1 cellular context compared by ENCODE assay signal in the genomic region with DNA sequence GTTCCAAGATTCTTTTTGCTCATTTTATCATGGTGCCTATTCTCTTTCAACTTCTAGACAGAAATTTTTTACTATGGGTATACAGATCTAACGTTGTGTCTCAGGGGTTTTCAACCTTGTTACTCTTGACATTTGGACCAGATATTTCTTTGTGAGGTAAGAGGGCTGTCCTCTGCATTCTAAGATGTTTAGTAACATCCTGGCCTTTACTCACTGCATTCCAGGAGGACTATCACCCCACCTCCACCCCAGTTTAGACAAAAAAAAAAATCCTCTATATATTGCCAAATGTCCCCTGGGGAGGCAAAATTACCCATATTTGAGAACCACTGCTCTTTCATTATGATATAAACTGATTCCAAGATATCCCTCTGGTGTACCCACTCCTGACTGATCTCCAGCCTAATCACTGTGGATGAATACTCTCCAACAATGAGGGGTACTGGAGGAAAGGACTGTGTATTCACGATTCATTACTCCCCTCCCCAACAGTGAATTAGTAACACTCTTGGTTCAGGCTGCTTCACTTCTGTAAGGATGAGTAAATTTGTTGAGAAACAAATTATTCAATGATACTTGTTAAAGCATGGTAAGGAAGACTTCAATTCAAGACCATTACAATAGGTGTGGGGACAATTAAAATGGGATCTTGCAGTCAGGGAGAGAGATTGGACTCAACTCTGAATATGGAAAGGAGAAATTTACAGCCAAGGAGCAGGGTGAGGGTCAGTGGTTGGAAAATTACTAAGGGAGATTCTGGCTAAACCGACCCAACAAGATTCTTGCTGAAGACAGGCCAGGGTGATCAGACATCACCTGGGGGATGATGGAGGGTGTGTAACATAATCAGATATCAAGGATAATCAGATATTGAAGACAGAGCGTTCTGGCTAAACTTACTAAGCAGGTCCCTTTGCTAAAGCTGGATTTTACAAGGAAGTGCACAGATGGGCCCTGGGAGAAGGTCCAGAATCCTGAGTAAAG.
TF ChIP-seq lines count a peak whose summit lies in the region.

No MANE protein-coding gene starts in this region.

TF ChIP-seq in HepG2, 621 proteins besides CTCF, POLR2A, EP300 and RAD21 (continued from another document):
- TF ChIP-seq, protein P1, sequence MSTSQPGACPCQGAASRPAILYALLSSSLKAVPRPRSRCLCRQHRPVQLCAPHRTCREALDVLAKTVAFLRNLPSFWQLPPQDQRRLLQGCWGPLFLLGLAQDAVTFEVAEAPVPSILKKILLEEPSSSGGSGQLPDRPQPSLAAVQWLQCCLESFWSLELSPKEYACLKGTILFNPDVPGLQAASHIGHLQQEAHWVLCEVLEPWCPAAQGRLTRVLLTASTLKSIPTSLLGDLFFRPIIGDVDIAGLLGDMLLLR (CRISPR knock-in tag; IDR thresholded peaks at IDR 0.05), result no peak
- TF ChIP-seq, protein P2, sequence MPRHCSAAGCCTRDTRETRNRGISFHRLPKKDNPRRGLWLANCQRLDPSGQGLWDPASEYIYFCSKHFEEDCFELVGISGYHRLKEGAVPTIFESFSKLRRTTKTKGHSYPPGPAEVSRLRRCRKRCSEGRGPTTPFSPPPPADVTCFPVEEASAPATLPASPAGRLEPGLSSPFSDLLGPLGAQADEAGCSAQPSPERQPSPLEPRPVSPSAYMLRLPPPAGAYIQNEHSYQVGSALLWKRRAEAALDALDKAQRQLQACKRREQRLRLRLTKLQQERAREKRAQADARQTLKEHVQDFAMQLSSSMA (CRISPR knock-in tag; IDR thresholded peaks at IDR 0.05), result no peak
- TF ChIP-seq NPAS2 (CRISPR knock-in tag; IDR thresholded peaks at IDR 0.05; ENCODE audit: borderline replicate concordance) (no peak), RXRB (CRISPR knock-in tag; IDR thresholded peaks at IDR 0.05; ENCODE audit: borderline replicate concordance) (no peak), MEIS1 (CRISPR knock-in tag; IDR thresholded peaks at IDR 0.05; ENCODE audit: borderline replicate concordance) (no peak), BRD4 (CRISPR knock-in tag; IDR thresholded peaks at IDR 0.05) (no peak), ZNF652 (CRISPR knock-in tag; IDR thresholded peaks at IDR 0.05; ENCODE audit: borderline replicate concordance, low read depth) (no peak), ZZZ3 (CRISPR knock-in tag; IDR thresholded peaks at IDR 0.05; ENCODE audit: borderline replicate concordance) (no peak), FOXJ3 (CRISPR knock-in tag; IDR thresholded peaks at IDR 0.05; ENCODE audit: borderline replicate concordance) (no peak), ZNF496 (CRISPR knock-in tag; IDR thresholded peaks at IDR 0.05; ENCODE audit: insufficient replicate concordance) (no peak)
